Comparison of ENCODE assay signal across 9 cellular contexts in the genomic region with DNA sequence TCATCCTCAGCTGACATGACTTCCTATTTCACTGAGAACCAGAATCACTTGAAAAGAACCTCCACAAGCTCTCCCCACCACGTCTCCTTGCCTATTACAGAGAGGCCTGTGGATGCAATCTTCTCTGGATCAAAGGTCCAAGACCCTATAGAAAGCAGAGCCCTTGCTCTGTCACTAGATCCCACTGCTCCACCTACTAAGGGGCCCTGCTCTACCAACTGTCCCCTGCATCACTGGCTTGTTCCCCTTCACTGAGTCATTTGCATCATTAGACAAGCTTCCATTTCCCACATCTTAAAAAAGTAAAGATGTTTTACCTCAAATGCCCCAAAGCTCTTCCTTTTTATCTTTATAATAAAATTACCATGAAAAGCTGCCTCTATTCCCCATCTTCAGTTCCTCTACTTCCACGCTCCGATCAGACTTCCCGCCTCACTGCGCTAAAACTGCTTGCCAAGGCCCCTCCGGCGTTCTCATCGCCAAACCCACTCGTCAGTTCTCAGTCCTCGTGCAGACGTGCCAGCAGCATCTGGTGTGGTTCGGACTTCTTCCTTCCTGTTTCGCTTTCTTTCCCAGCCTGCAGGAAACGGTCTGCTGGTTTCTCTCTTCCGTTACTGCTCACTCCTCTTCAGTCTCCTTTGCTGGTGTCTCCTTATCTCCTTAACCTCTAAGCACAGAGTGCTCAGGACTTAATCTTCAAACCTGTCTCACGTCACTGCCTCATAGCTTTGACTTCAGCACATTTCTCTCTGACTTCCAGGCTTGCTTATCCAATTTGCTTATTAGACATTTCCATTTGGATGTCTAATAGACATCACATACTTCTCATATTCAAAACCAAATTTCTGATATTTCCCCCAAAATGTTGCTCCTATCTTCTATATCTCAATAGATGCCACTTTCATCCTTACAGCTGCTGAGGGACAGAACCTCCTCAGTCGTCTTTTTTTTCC. TPM values are rescaled to one million over a fixed set of nuclear protein-coding genes. Genes with fewer than 3 reads are reported as not detected.
A peak's percentile ranks its signal among the peaks of the same experiment; 100 is the strongest.
DNase-seq lines count a peak whose midpoint lies in the region; ATAC-seq and TF ChIP-seq lines count a peak whose summit lies in the region.
"Had no signal": no experiment of that assay in that cellular context is flagged by ENCODE, and none has a peak within 500 bp of the region (broad histone marks: within the 10 kb centered on the region; RNA-seq: fewer than 3 reads in every experiment).

No MANE protein-coding gene starts in this region.

- no peaks in the 10 kb centered on the region for H3K9me3 Mint-ChIP-seq in activated B cell treated with CpG ODN at 0.5 μM for 24 hours

- DNase-seq in AML-193 (lab: John Stamatoyannopoulos, UW) (peak; percentile 98 to 99), activated B cell treated with CpG ODN at 0.5 μM for 24 hours (peak; percentile 60), coronary artery (ENCODE audit: low spot score) (peak; percentile 81), stromal cell of bone marrow (ENCODE audit: low read depth) (peak; percentile 58), NCI-H226 (no peak)

- peaks cover 34% of the 10 kb centered on the region for H3K4me1 Mint-ChIP-seq in activated B cell treated with CpG ODN at 0.5 μM for 24 hours

- H3K27me3 Mint-ChIP-seq in activated B cell treated with CpG ODN at 0.5 μM for 24 hours: no peaks in the 10 kb centered on the region

- H3K9ac ChIP-seq in mucosa of rectum (ENCODE audit: low read depth in 1 of 2, low read length in 2 of 2): peak overlapping the region in 1 of 2 donors; percentile 15

- peaks cover 0 to 4% of the 10 kb centered on the region in 2 donors for H3K36me3 ChIP-seq in mucosa of rectum (ENCODE audit: control insufficient read depth in 2 of 2, insufficient read depth in 2 of 2, low read length in 2 of 2)

- no peak overlapping the region for H3K4me3 Mint-ChIP-seq in activated B cell treated with CpG ODN at 0.5 μM for 24 hours
- H3K4me3 Mint-ChIP-seq: neural crest cell had no signal

- TF ChIP-seq CTCF in activated B cell treated with CpG ODN at 0.5 μM for 24 hours (IDR thresholded peaks at IDR 0.05) (no peak), coronary artery (IDR thresholded peaks at IDR 0.05) (no peak)

- H3K36me3 Mint-ChIP-seq in activated B cell treated with CpG ODN at 0.5 μM for 24 hours (ENCODE audit: low read depth): peaks cover under 1% of the 10 kb centered on the region

- H3K4me3 ChIP-seq in coronary artery: peak overlapping the region; percentile 58
- peak overlapping the region; percentile 6 to 56 for H3K4me3 ChIP-seq in mucosa of rectum (ENCODE audit: low read length in 2 of 2)

- POLR2A ChIA-PET in activated B cell treated with CpG ODN at 0.5 μM for 24 hours (lab: Charles Lee): interaction anchor here (1.2 to 2.0 kb wide), 5 partner anchors 8 to 87 kb away, joined by 3 to 20 read pairs (median 8); a partner anchor contains a TSS

- H3K27ac ChIP-seq in coronary artery (peak overlapping the region; percentile 47 to 68), mucosa of rectum (ENCODE audit: low read depth in 2 of 2, low read length in 2 of 2) (peak overlapping the region; percentile 68 to 77)

- ATAC-seq in GM19324 (IDR thresholded peaks at IDR 0.05; ENCODE audit: low FRiP score, unreplicated experiment): peak; percentile 78
- ATAC-seq in HG03457 (IDR thresholded peaks at IDR 0.05; ENCODE audit: unreplicated experiment): peak; percentile 54
- peak; percentile 89 for ATAC-seq in activated B cell treated with CpG ODN at 0.5 μM for 24 hours (ENCODE audit: low read depth)

- intact Hi-C loops in activated B cell treated with CpG ODN at 0.5 μM for 24 hours (cut with micrococcal nuclease): loop anchor here (1.0 to 5.0 kb wide), 7 partner anchors 8 to 300 kb away; no protein-coding TSS in a partner anchor

- peaks cover 4 to 5% of the 10 kb centered on the region in 2 donors for H3K4me1 ChIP-seq in mucosa of rectum (ENCODE audit: control insufficient read depth in 2 of 2, insufficient read depth in 2 of 2, low read length in 2 of 2)

- H3K27me3 ChIP-seq in mucosa of rectum (ENCODE audit: control insufficient read depth in 2 of 2, insufficient read depth in 2 of 2, low read length in 2 of 2): no peaks in the 10 kb centered on the region

- CTCF ChIA-PET in activated B cell treated with CpG ODN at 0.5 μM for 24 hours (lab: Charles Lee): interaction anchor here (0.5 to 1.4 kb wide), 4 partner anchors 14 to 109 kb away, joined by 3 to 9 read pairs (median 4); no protein-coding TSS in a partner anchor

- no peaks in the 10 kb centered on the region for H3K9me3 ChIP-seq in mucosa of rectum (ENCODE audit: control insufficient read depth in 2 of 2, low read length in 2 of 2)

- H3K27ac Mint-ChIP-seq in activated B cell treated with CpG ODN at 0.5 μM for 24 hours: no peak overlapping the region

RNA-seq across cellular contexts. Expression of a gene that starts 40.5 kb away (rescaled TPM):
- total RNA-seq in activated B cell treated with CpG ODN at 0.5 μM for 24 hours: 2.3 and 2.4 TPM in 2 replicates
